Comparison of ENCODE assay signal across 16 cellular contexts in the genomic region with DNA sequence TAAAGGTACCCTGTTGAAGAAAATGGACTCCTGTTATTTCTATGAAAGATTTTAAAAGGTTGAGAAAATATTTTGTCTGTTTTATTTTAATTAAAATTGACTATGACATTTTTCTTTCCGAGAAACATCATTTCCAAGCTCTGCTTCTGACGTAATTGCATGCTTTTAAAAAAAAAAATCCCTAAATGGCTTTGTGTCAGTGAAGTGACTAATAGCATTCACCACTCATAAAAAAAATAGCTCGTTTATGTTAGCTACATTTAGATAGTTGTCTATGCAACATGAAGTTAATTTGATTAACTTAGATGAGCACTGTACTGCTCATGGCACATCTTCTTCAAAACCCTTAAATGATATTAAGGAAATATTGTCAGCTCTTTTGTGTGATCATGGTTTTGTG.
"Had no signal": no experiment of that assay in that cellular context is flagged by ENCODE, and none has a peak within 500 bp of the region (broad histone marks: within the 10 kb centered on the region; RNA-seq: fewer than 3 reads in every experiment).

No MANE protein-coding gene starts in this region.

- H3K27ac ChIP-seq: esophagus squamous epithelium, gastrocnemius medialis, heart right ventricle had no signal

- H3K4me3 Mint-ChIP-seq: activated naive CD8-positive, alpha-beta T cell treated with anti-CD3 and anti-CD28 coated beads, Interleukin-2, amount 10 ng/mL, durations not matched to agents 7 days and 5 days; neural crest cell had no signal

- H3K9me3 Mint-ChIP-seq: activated naive CD8-positive, alpha-beta T cell treated with anti-CD3 and anti-CD28 coated beads, Interleukin-2, amount 10 ng/mL, durations not matched to agents 7 days and 5 days had no signal

- H3K27ac Mint-ChIP-seq: activated naive CD8-positive, alpha-beta T cell treated with anti-CD3 and anti-CD28 coated beads, Interleukin-2, amount 10 ng/mL, durations not matched to agents 7 days and 5 days had no signal

- DNase-seq: activated CD4-positive, CD25-positive, alpha-beta regulatory T cell treated with anti-CD3 and anti-CD28 coated beads, Interleukin-2, amount 50 U/mL, for 72 hours; activated naive CD4-positive, alpha-beta T cell; activated naive CD8-positive, alpha-beta T cell treated with anti-CD3 and anti-CD28 coated beads, Interleukin-2, amount 10 ng/mL, durations not matched to agents 7 days and 5 days; activated T-cell treated with anti-CD3 and anti-CD28 coated beads for 4 hours; aorta; esophagus squamous epithelium; gastrocnemius medialis; midbrain; stimulated activated CD4-positive, alpha-beta T cell treated with anti-CD3 and anti-CD28 coated beads, Interleukin-12 subunit alpha, Interleukin-12 subunit beta, amount 100 ng/mL, for 4 hours; stimulated activated CD4-positive, alpha-beta T cell treated with anti-CD3 and anti-CD28 coated beads, Interleukin-2, amount 100 ng/mL, for 24 hours; T-helper 1 cell; T1000 had no signal

- FAIRE-seq: bronchial epithelial cell had no signal

- ATAC-seq: gastrocnemius medialis, left lobe of liver had no signal

- H3K4me3 ChIP-seq: esophagus squamous epithelium, gastrocnemius medialis, heart right ventricle had no signal

- H3K4me1 Mint-ChIP-seq: activated naive CD8-positive, alpha-beta T cell treated with anti-CD3 and anti-CD28 coated beads, Interleukin-2, amount 10 ng/mL, durations not matched to agents 7 days and 5 days; neural crest cell had no signal

- H3K36me3 Mint-ChIP-seq: activated naive CD8-positive, alpha-beta T cell treated with anti-CD3 and anti-CD28 coated beads, Interleukin-2, amount 10 ng/mL, durations not matched to agents 7 days and 5 days had no signal
